ENCODE assay signal across 11 cellular contexts in the genomic region with DNA sequence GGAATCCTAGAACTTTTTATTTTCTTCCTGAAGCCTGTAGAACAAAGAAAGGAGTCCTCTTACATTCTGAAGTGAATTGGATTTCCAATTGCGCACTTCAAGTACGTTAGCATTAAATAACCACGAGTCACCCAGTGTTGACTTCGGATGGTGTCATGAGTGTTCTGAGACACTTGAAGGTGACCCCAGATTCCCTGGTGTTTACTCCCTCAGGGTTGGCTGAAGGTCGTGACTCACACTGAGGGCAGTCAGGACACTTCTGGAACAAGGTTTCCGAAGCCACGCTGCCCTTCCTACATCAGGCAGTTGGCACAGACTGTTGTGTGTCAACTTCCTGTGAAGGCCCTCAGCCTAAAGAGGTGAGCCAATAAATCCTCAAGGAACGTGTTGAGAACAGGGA.
A peak's percentile ranks its signal among the peaks of the same experiment; 100 is the strongest.
DNase-seq lines count a peak whose midpoint lies in the region; ATAC-seq and TF ChIP-seq lines count a peak whose summit lies in the region.
"Had no signal": no experiment of that assay in that cellular context is flagged by ENCODE, and none has a peak within 500 bp of the region (broad histone marks: within the 10 kb centered on the region; RNA-seq: fewer than 3 reads in every experiment).

No MANE protein-coding gene starts in this region.

- DNase-seq in H4 (ENCODE audit: low spot score) (peak; percentile 19), brain microvascular endothelial cell (peak; percentile 85), right atrium auricular region (ENCODE audit: low spot score) (peak; percentile 94), NCI-H524 (lab: John Stamatoyannopoulos, UW) (no peak), DMS153 treated with DMSO at 0.1 percent for 48 hours (lab: John Stamatoyannopoulos, UW; ENCODE audit: unreplicated experiment) (no peak), NCI-H510A (lab: John Stamatoyannopoulos, UW) (no peak)
- no peak for DNase-seq in effector memory CD8-positive, alpha-beta T cell
- DNase-seq: Calu3; effector CD4-positive, alpha-beta T cell had no signal

- H3K4me1 ChIP-seq in right atrium auricular region: peaks cover 0 to 28% of the 10 kb centered on the region in 2 donors

- H3K27ac ChIP-seq in brain microvascular endothelial cell: peak overlapping the region; percentile 98
- peak overlapping the region; percentile 75 to 89 for H3K27ac ChIP-seq in right atrium auricular region
- H3K27ac ChIP-seq in skin epidermis: peak overlapping the region in 18 of 21 experiments; percentile 25 to 89 (median 64)

- H3K27me3 ChIP-seq in brain microvascular endothelial cell (replicated peaks) (no peaks in the 10 kb centered on the region), right atrium auricular region (no peaks in the 10 kb centered on the region)

- ATAC-seq in effector memory CD8-positive, alpha-beta T cell (replicated peaks): no peak
- ATAC-seq: natural killer cell treated with Interleukin-12 subunit alpha and Interleukin-12 subunit beta and Interleukin-15 and Interleukin-18, amount 100 ng/mL, for 72 hours had no signal

- H3K4me3 ChIP-seq in brain microvascular endothelial cell (ENCODE audit: low read depth, low read length) (no peak overlapping the region), right atrium auricular region (no peak overlapping the region), skin epidermis (no peak overlapping the region)

- no peaks in the 10 kb centered on the region for H3K36me3 Mint-ChIP-seq in effector memory CD8-positive, alpha-beta T cell (ENCODE audit: insufficient read depth)
- H3K36me3 Mint-ChIP-seq: natural killer cell treated with Interleukin-12 subunit alpha and Interleukin-12 subunit beta and Interleukin-15 and Interleukin-18, amount 100 ng/mL, for 72 hours had no signal

- TF ChIP-seq CTCF in brain microvascular endothelial cell (IDR thresholded peaks at IDR 0.05; ENCODE audit: low read depth, low read length, missing control alignments): no peak
- no peak for TF ChIP-seq CTCF in right atrium auricular region (IDR thresholded peaks at IDR 0.05)

- no peak overlapping the region for H3K27ac Mint-ChIP-seq in effector memory CD8-positive, alpha-beta T cell
- H3K27ac Mint-ChIP-seq: natural killer cell treated with Interleukin-12 subunit alpha and Interleukin-12 subunit beta and Interleukin-15 and Interleukin-18, amount 100 ng/mL, for 72 hours had no signal

- no peaks in the 10 kb centered on the region for H3K9me3 Mint-ChIP-seq in effector memory CD8-positive, alpha-beta T cell
- H3K9me3 Mint-ChIP-seq: natural killer cell treated with Interleukin-12 subunit alpha and Interleukin-12 subunit beta and Interleukin-15 and Interleukin-18, amount 100 ng/mL, for 72 hours had no signal

- H3K27me3 Mint-ChIP-seq in effector memory CD8-positive, alpha-beta T cell: peaks cover 21 to 23% of the 10 kb centered on the region in 2 donors

- no peaks in the 10 kb centered on the region for H3K4me1 Mint-ChIP-seq in effector memory CD8-positive, alpha-beta T cell (ENCODE audit: low read depth in 2 of 2)

- H3K9me3 ChIP-seq in right atrium auricular region: no peaks in the 10 kb centered on the region

- in situ Hi-C loops in brain microvascular endothelial cell (cut with HindIII; ENCODE audit: low pct_ligation_motif_present, low sequenced_read_pairs): no loop called here

- H3K4me3 Mint-ChIP-seq in effector memory CD8-positive, alpha-beta T cell: no peak overlapping the region
- H3K4me3 Mint-ChIP-seq: natural killer cell treated with Interleukin-12 subunit alpha and Interleukin-12 subunit beta and Interleukin-15 and Interleukin-18, amount 100 ng/mL, for 72 hours had no signal

- no peaks in the 10 kb centered on the region for H3K36me3 ChIP-seq in brain microvascular endothelial cell (replicated peaks)
- no peaks in the 10 kb centered on the region for H3K36me3 ChIP-seq in right atrium auricular region

Comparison
In these comparisons a context has a peak if more than half of its experiments do, and no peak if none do; other contexts are left out.
1. DNase-seq: peak in H4 (single experiment), brain microvascular endothelial cell (single experiment) and right atrium auricular region (single experiment); none in NCI-H524 (0 of 2), DMS153 treated with DMSO at 0.1 percent for 48 hours (single experiment), NCI-H510A (single experiment) and effector memory CD8-positive, alpha-beta T cell (0 of 3).
2. Peak in every context shown above with its lines, with median percentiles within 50 percentile points of each other: H3K27ac ChIP-seq.